ENCODE assay signal across 8 cellular contexts in the genomic region with DNA sequence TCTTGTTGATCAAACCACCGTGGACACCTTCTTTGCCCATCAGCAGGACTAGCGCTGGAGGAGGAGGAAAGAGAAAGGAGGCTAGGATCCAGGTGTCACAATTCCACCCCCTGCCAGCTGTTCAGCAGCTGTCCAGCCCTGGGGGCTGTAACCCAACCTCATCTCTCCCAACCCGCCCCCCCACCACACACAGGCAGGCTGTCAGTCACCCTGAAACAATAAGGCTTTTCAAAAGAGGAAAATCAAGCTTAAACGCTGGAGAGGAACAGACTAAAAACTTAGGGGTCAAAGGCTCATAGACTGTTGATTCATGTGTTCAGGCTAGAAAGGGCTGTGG. TPM values are rescaled to one million over a fixed set of nuclear protein-coding genes. Genes with fewer than 3 reads are reported as not detected.
DNase-seq lines count a peak whose midpoint lies in the region; ATAC-seq and TF ChIP-seq lines count a peak whose summit lies in the region.

No MANE protein-coding gene starts in this region.

- H3K4me1 ChIP-seq in cardiac muscle cell (ENCODE audit: low read depth) (peaks cover 20% of the 10 kb centered on the region), right lobe of liver (peaks cover 0 to 40% (median 8%) of the 10 kb centered on the region in 4 donors), upper lobe of right lung (peaks cover 66% of the 10 kb centered on the region), mucosa of descending colon (ENCODE audit: low read depth) (peaks cover 41% of the 10 kb centered on the region)

- intact Hi-C loops in Right ventricle myocardium inferior (cut with DNase I) = loop anchor here (5.0 kb wide), 1 partner anchor 41 kb away; a partner anchor contains a TSS
- intact Hi-C loops in right lobe of liver (cut with DNase I) = no loop called here
- intact Hi-C loops in upper lobe of right lung (cut with DNase I) = no loop called here
- intact Hi-C loops in mucosa of descending colon (cut with DNase I, micrococcal nuclease) = no loop called here

- H3K27ac ChIP-seq in cardiac muscle cell (peak overlapping the region; percentile 94), right lobe of liver (peak overlapping the region in 2 of 3 donors; percentile 6 to 98), upper lobe of right lung (peak overlapping the region; percentile 97)

- H3K9me3 Mint-ChIP-seq in activated naive CD8-positive, alpha-beta T cell treated with anti-CD3 and anti-CD28 coated beads, Interleukin-2, amount 50 U/mL, for 24 hours = no peaks in the 10 kb centered on the region

- H3K27me3 ChIP-seq in cardiac muscle cell = no peaks in the 10 kb centered on the region
- H3K27me3 ChIP-seq in right lobe of liver = no peaks in the 10 kb centered on the region
- no peaks in the 10 kb centered on the region for H3K27me3 ChIP-seq in upper lobe of right lung

- H3K4me1 Mint-ChIP-seq in activated naive CD8-positive, alpha-beta T cell treated with anti-CD3 and anti-CD28 coated beads, Interleukin-2, amount 50 U/mL, for 24 hours = peaks cover 70% of the 10 kb centered on the region

- H3K4me3 ChIP-seq in cardiac muscle cell (no peak overlapping the region), right lobe of liver (peak overlapping the region; percentile 86 to 100 (median 91)), upper lobe of right lung (peak overlapping the region; percentile 99), mucosa of descending colon (no peak overlapping the region)

- no peak for DNase-seq in cardiac muscle cell (ENCODE audit: low read depth in 1 of 2, low spot score in 1 of 2)
- DNase-seq in Right ventricle myocardium inferior (ENCODE audit: missing footprints) = no peak
- DNase-seq in activated naive CD8-positive, alpha-beta T cell treated with anti-CD3 and anti-CD28 coated beads, Interleukin-2, amount 50 U/mL, for 24 hours = no peak
- no peak for DNase-seq in right lobe of liver
- DNase-seq in upper lobe of right lung = no peak
- no peak for DNase-seq in HuH-7.5 (ENCODE audit: low spot score)
- no peak for DNase-seq in mucosa of descending colon
- no peak for DNase-seq in stimulated activated CD4-positive, alpha-beta T cell treated with anti-CD3 and anti-CD28 coated beads, Interleukin-4, amount 100 ng/mL, for 4 hours

- H3K36me3 Mint-ChIP-seq in activated naive CD8-positive, alpha-beta T cell treated with anti-CD3 and anti-CD28 coated beads, Interleukin-2, amount 50 U/mL, for 24 hours (ENCODE audit: low read depth) = peaks cover 59% of the 10 kb centered on the region

- peak overlapping the region; percentile 100 for H3K27ac Mint-ChIP-seq in activated naive CD8-positive, alpha-beta T cell treated with anti-CD3 and anti-CD28 coated beads, Interleukin-2, amount 50 U/mL, for 24 hours

- peaks cover 32% of the 10 kb centered on the region for H3K36me3 ChIP-seq in cardiac muscle cell
- peaks cover 0 to 37% (median 7%) of the 10 kb centered on the region in 4 donors for H3K36me3 ChIP-seq in right lobe of liver
- H3K36me3 ChIP-seq in upper lobe of right lung = peaks cover 49% of the 10 kb centered on the region
- no peaks in the 10 kb centered on the region for H3K36me3 ChIP-seq in mucosa of descending colon (ENCODE audit: low read depth)

- WGBS in right lobe of liver (ENCODE audit: insufficient coverage, low coverage, low lambda C conversion rate, missing lambda C conversion rate) = 12% methylated on average over 3 of the region's 4 CpGs

- ATAC-seq in Right ventricle myocardium inferior = no peak
- ATAC-seq in activated naive CD8-positive, alpha-beta T cell treated with anti-CD3 and anti-CD28 coated beads, Interleukin-2, amount 50 U/mL, for 24 hours = no peak
- ATAC-seq in right lobe of liver = no peak
- no peak for ATAC-seq in upper lobe of right lung
- no peak for ATAC-seq in mucosa of descending colon

- no peaks in the 10 kb centered on the region for H3K9me3 ChIP-seq in cardiac muscle cell (ENCODE audit: low read depth)
- no peaks in the 10 kb centered on the region for H3K9me3 ChIP-seq in right lobe of liver
- H3K9me3 ChIP-seq in upper lobe of right lung = no peaks in the 10 kb centered on the region
- H3K9me3 ChIP-seq in mucosa of descending colon = no peaks in the 10 kb centered on the region

- H3K4me3 Mint-ChIP-seq in activated naive CD8-positive, alpha-beta T cell treated with anti-CD3 and anti-CD28 coated beads, Interleukin-2, amount 50 U/mL, for 24 hours = peak overlapping the region; percentile 99

- peaks cover 1% of the 10 kb centered on the region for H3K27me3 Mint-ChIP-seq in activated naive CD8-positive, alpha-beta T cell treated with anti-CD3 and anti-CD28 coated beads, Interleukin-2, amount 50 U/mL, for 24 hours

- TF ChIP-seq CTCF in cardiac muscle cell (IDR thresholded peaks at IDR 0.05; ENCODE audit: low read depth, low read length) (no peak), right lobe of liver (IDR thresholded peaks at IDR 0.05) (no peak), upper lobe of right lung (IDR thresholded peaks at IDR 0.05) (no peak), mucosa of descending colon (IDR thresholded peaks at IDR 0.05) (no peak)

- no peak for TF ChIP-seq POLR2A in right lobe of liver (IDR thresholded peaks at IDR 0.05)

RNA-seq across cellular contexts. Expression of a gene that starts 2.4 kb away (rescaled TPM):
- total RNA-seq in cardiac muscle cell (1,337 and 2,688 TPM in 2 replicates), Right ventricle myocardium inferior (218 TPM), right lobe of liver (1,000 to 10,000 TPM in 1 of 6 experiments, 100 to 1,000 TPM in 5; 221 to 1,037 (median 292) TPM), upper lobe of right lung (457 TPM), mucosa of descending colon (100 to 1,000 TPM; 605 to 825 (median 723) TPM)
- polyA plus RNA-seq in cardiac muscle cell = 1,185 and 1,476 TPM in 2 replicates

RNA-seq across cellular contexts. Expression of a gene that starts 5.0 kb away (rescaled TPM):
- total RNA-seq in cardiac muscle cell = 595 and 1,068 TPM in 2 replicates
- polyA plus RNA-seq in cardiac muscle cell = 955 and 1,853 TPM in 2 replicates
- 549 TPM for total RNA-seq in Right ventricle myocardium inferior
- total RNA-seq in right lobe of liver = 10 to 100 TPM; 54.7 to 69.8 (median 58.7) TPM
- 8.6 TPM for total RNA-seq in upper lobe of right lung
- total RNA-seq in mucosa of descending colon = 10 to 100 TPM in 2 of 3 donors, 1 to 10 TPM in 1; 8.6 to 12.4 (median 10.1) TPM

RNA-seq across cellular contexts. Expression of a gene that starts 5.8 kb away (rescaled TPM):
- 67.4 and 73.4 TPM in 2 replicates for total RNA-seq in cardiac muscle cell
- polyA plus RNA-seq in cardiac muscle cell = 71.4 and 77.1 TPM in 2 replicates
- 91.8 TPM for total RNA-seq in Right ventricle myocardium inferior
- 10 to 100 TPM; 52.1 to 73.5 (median 57.5) TPM for total RNA-seq in right lobe of liver
- total RNA-seq in upper lobe of right lung = 92.9 TPM
- 100 to 1,000 TPM in 2 of 3 donors, 10 to 100 TPM in 1; 90.8 to 118 (median 114) TPM for total RNA-seq in mucosa of descending colon

RNA-seq across cellular contexts. Expression of a gene that starts 6.1 kb away (rescaled TPM):
- 118 and 127 TPM in 2 replicates for total RNA-seq in cardiac muscle cell
- 223 and 229 TPM in 2 replicates for polyA plus RNA-seq in cardiac muscle cell
- total RNA-seq in Right ventricle myocardium inferior = 199 TPM
- 10 to 100 TPM; 32.6 to 64.2 (median 41.0) TPM for total RNA-seq in right lobe of liver
- 55.0 TPM for total RNA-seq in upper lobe of right lung
- total RNA-seq in mucosa of descending colon = 10 to 100 TPM; 68.4 to 87.2 (median 72.8) TPM

RNA-seq across cellular contexts. Expression of a gene that starts 13.8 kb away (rescaled TPM):
- total RNA-seq in cardiac muscle cell (not detected in 2 replicates), Right ventricle myocardium inferior (not detected), right lobe of liver (under 1 TPM in 3 of 6 experiments, not detected in 3; 0.13 to 0.20 (median 0.15) TPM), upper lobe of right lung (0.55 TPM), mucosa of descending colon (not detected)
- polyA plus RNA-seq in cardiac muscle cell = 0.61 and 0.81 TPM in 2 replicates

Comparison
In these comparisons a context has a peak if more than half of its experiments do, and no peak if none do; other contexts are left out.
1. H3K4me3 ChIP-seq: peak in right lobe of liver (3 of 3) and upper lobe of right lung (single experiment); none in cardiac muscle cell (single experiment) and mucosa of descending colon (single experiment).
2. Peak in every context shown above with its lines, with median percentiles within 50 percentile points of each other: H3K27ac ChIP-seq.